ENCODE assay signal across 1 cellular context in the genomic region with DNA sequence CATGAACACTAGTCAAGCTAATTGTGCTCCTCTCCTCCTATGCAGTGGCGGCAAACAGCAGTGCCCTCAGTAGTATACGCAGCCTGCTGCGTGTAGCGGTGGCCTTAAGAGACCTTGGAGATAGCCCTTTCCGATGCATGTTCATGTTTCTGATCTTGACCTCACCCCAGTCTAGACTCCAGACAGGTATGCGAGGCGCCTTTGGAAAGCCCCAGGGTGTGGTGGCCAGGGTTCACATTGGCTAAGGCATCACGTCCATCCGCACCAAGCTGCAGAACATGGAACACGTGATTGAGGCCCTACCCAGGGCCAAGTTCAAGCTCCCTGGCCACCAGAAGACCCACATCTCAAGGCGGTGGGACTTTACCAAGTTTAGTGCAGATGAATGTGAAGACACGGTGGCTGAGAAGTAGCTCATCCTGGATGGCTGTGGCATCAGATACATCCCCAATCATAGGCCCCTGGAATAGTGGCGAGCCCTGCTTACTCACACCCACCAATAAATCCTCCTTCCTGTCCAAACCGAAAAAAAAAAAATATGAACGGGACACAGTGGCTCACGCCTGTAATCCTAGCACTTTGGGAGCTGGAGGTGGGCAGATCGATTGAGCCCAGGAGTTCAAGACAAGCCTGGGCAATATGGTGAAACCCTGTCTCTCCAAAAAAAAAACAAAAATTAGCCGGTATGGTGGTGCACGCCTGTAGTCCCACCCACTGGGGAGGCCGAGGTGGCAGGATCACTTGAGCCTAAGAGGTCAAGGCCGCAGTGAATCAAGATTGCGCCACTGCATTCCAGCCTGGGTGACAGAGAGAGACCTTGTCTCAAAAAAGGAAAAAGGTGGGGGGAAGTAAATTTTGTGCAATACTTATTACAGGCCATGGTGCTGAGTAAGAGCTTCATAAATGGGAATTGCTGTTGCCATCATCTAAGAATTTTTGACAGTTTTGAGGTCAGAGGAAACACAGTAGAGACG.
TF ChIP-seq lines count a peak whose summit lies in the region.

No MANE protein-coding gene starts in this region.

TF ChIP-seq in endothelial cell of umbilical vein, 7 proteins besides CTCF, POLR2A, EP300 and RAD21:
- no peak for TF ChIP-seq JUN (IDR thresholded peaks at IDR 0.05; ENCODE audit: borderline replicate concordance, insufficient read depth, insufficient read length, low read depth)
- no peak for TF ChIP-seq MYC (IDR thresholded peaks at IDR 0.05; ENCODE audit: low read depth, low read length)
- TF ChIP-seq FOS (IDR thresholded peaks at IDR 0.05; ENCODE audit: borderline replicate concordance, insufficient read depth, low read length) = no peak
- TF ChIP-seq GATA2 (IDR thresholded peaks at IDR 0.05; ENCODE audit: insufficient read depth, insufficient read length, low read depth, low read length) = no peak
- TF ChIP-seq, protein P1, sequence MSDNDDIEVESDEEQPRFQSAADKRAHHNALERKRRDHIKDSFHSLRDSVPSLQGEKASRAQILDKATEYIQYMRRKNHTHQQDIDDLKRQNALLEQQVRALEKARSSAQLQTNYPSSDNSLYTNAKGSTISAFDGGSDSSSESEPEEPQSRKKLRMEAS (IDR thresholded peaks at IDR 0.05; ENCODE audit: insufficient read depth, insufficient read length) = no peak
- TF ChIP-seq POLR2AphosphoS5 (IDR thresholded peaks at IDR 0.05; ENCODE audit: insufficient read depth, low read depth, low read length) = no peak
- TF ChIP-seq EZH2 (IDR thresholded peaks at IDR 0.05; ENCODE audit: borderline replicate concordance, low read depth, low read length, severe bottlenecking) = no peak
